Comparison of ENCODE assay signal across 20 cellular contexts in genomic region chr17:67765623-67766022, GRCh38. TPM values are rescaled to one million over a fixed set of nuclear protein-coding genes. Genes with fewer than 3 reads are reported as not detected.
DNase-seq lines count a peak whose midpoint lies in the region; ATAC-seq, FAIRE-seq and TF ChIP-seq lines count a peak whose summit lies in the region.
"Had no signal": no experiment of that assay in that cellular context is flagged by ENCODE, and none has a peak within 500 bp of the region (broad histone marks: within the 10 kb centered on the region; RNA-seq: fewer than 3 reads in every experiment).

No MANE protein-coding gene starts in this region.

- no peaks in the 10 kb centered on the region for H3K9me3 Mint-ChIP-seq in WTC11
- H3K9me3 Mint-ChIP-seq: T-cell had no signal

- H3K79me2 ChIP-seq in HepG2 (ENCODE audit: insufficient read depth, low read length) (no peaks in the 10 kb centered on the region), mesendoderm (ENCODE audit: control insufficient read depth, insufficient read depth, low read length) (no peaks in the 10 kb centered on the region)

- no peak overlapping the region for H3K27ac ChIP-seq in HepG2 (ENCODE audit: extremely low read length, insufficient read depth, low read length)
- no peak overlapping the region for H3K27ac ChIP-seq in right lobe of liver
- no peak overlapping the region for H3K27ac ChIP-seq in mesendoderm (ENCODE audit: low read depth, low read length)
- no peak overlapping the region for H3K27ac ChIP-seq in kidney (ENCODE audit: low read depth in 2 of 2, low read length in 2 of 2)
- H3K27ac ChIP-seq: HL-60, RWPE1, SK-N-MC had no signal

- TF ChIP-seq RAD21 in HepG2 (CRISPR knock-in tag; IDR thresholded peaks at IDR 0.05): no peak

- H3K27ac Mint-ChIP-seq in WTC11: no peak overlapping the region
- H3K27ac Mint-ChIP-seq: B cell, CD14-positive monocyte, T-cell had no signal

- CTCF ChIA-PET in HepG2 (lab: Yijun Ruan, JAX; ENCODE audit: low intra/inter-chr PET ratio, low total read pairs): no interaction called here
- CTCF ChIA-PET in WTC11 (lab: Charles Lee): interaction anchor here (1.1 to 1.2 kb wide), 2 partner anchors 11 to 47 kb away, joined by 3 read pairs; no protein-coding TSS in a partner anchor

- 57% methylated on average over 2 of the region's 2 CpGs for WGBS in HepG2 (ENCODE audit: low lambda C conversion rate)
- 100% methylated on average over 1 of the region's 2 CpGs for WGBS in right lobe of liver (ENCODE audit: insufficient coverage, low coverage, low lambda C conversion rate, missing lambda C conversion rate)
- WGBS in mesendoderm (ENCODE audit: extremely low coverage, insufficient coverage, low lambda C conversion rate): no CpG with 5 or more reads among the region's 2 CpGs

- intact Hi-C loops in HepG2 (cut with micrococcal nuclease; ENCODE audit: unreplicated experiment) (no loop called here), right lobe of liver (cut with DNase I) (no loop called here), kidney (cut with DNase I) (no loop called here)

- H3K79me1 ChIP-seq in mesendoderm (ENCODE audit: low read length): no peaks in the 10 kb centered on the region

- H4K20me1 ChIP-seq in HepG2 (ENCODE audit: insufficient read depth, low read length): no peaks in the 10 kb centered on the region

- peak; percentile 36 for FAIRE-seq in HepG2 (lab: Jason Lieb, UNC)
- FAIRE-seq in kidney (lab: Jason Lieb, UNC): no peak
- FAIRE-seq: A204.1 had no signal

- POLR2A ChIA-PET in HepG2 (lab: Yijun Ruan, JAX) (no interaction called here), WTC11 (lab: Charles Lee) (no interaction called here)

- H2AFZ ChIP-seq in HepG2 (ENCODE audit: low read length): no peak overlapping the region

- no peak overlapping the region for H3K4me3 ChIP-seq in HepG2 (replicated peaks in 1 of 3; ENCODE audit: insufficient read depth in 1 of 3, low read depth in 2 of 3, low read length in 3 of 3)
- H3K4me3 ChIP-seq in right lobe of liver: no peak overlapping the region
- no peak overlapping the region for H3K4me3 ChIP-seq in mesendoderm (ENCODE audit: low read length)
- H3K4me3 ChIP-seq in kidney (ENCODE audit: low read length in 2 of 2): no peak overlapping the region
- H3K4me3 ChIP-seq: SK-N-MC had no signal

- no peak for TF ChIP-seq POLR2A in HepG2 (IDR thresholded peaks at IDR 0.05; ENCODE audit: insufficient read depth in 1 of 2, low read depth in 2 of 2, low read length in 2 of 2)
- TF ChIP-seq POLR2A in right lobe of liver (IDR thresholded peaks at IDR 0.05): no peak

- DNase-seq in HepG2 (ENCODE audit: low spot score): no peak
- DNase-seq in right lobe of liver: no peak
- no peak for DNase-seq in WTC11 (ENCODE audit: low spot score)
- peak; percentile 11 for DNase-seq in mesendoderm
- DNase-seq in kidney: no peak
- DNase-seq: GDM1, NCI-H1417 treated with DMSO at 0.1 percent for 48 hours, NCI-H187, NCI-H446 treated with DMSO at 0.1 percent for 48 hours, NCI-H526 treated with DMSO at 0.1 percent for 48 hours, SHP77 treated with DMSO at 0.1 percent for 48 hours, T-cell had no signal

- H3K4me2 ChIP-seq in HepG2 (ENCODE audit: low read depth, low read length): no peak overlapping the region
- H3K4me2 ChIP-seq in mesendoderm (ENCODE audit: low read length): no peak overlapping the region

- H4K5ac ChIP-seq in mesendoderm (ENCODE audit: low read length): peak overlapping the region; percentile 23

- H2BK15ac ChIP-seq in mesendoderm (replicated peaks; ENCODE audit: low read depth): no peak overlapping the region

- H3K4me1 ChIP-seq in HepG2 (ENCODE audit: insufficient read depth, low read length) (peaks cover 7% of the 10 kb centered on the region), right lobe of liver (no peaks in the 10 kb centered on the region), mesendoderm (ENCODE audit: control insufficient read depth, low read depth, low read length) (no peaks in the 10 kb centered on the region), kidney (ENCODE audit: control insufficient read depth in 1 of 2, insufficient read depth in 1 of 2, low read depth in 1 of 2, low read length in 2 of 2) (no peaks in the 10 kb centered on the region)

- in situ Hi-C loops in HepG2 (cut with HindIII; ENCODE audit: extremely low pct_ligation_motif_present, low pct_unique_long_range_greater_than_20kb): no loop called here

- no peak for TF ChIP-seq CTCF in HepG2 (CRISPR knock-in tag; IDR thresholded peaks at IDR 0.05)
- no peak for TF ChIP-seq CTCF in right lobe of liver (IDR thresholded peaks at IDR 0.05)
- TF ChIP-seq CTCF in WTC11 (IDR thresholded peaks at IDR 0.05): no peak
- no peak for TF ChIP-seq CTCF in kidney (IDR thresholded peaks at IDR 0.05; ENCODE audit: borderline replicate concordance, extremely low read depth, insufficient read depth)

- no peaks in the 10 kb centered on the region for H3K9me3 ChIP-seq in HepG2 (ENCODE audit: low read length)
- H3K9me3 ChIP-seq in right lobe of liver: no peaks in the 10 kb centered on the region
- no peaks in the 10 kb centered on the region for H3K9me3 ChIP-seq in kidney (ENCODE audit: control insufficient read depth in 1 of 2, low read length in 2 of 2)

- no peaks in the 10 kb centered on the region; the same call in 1 of the 2 replicates for H3K27me3 Mint-ChIP-seq in WTC11 (ENCODE audit: low read depth)
- H3K27me3 Mint-ChIP-seq: B cell, T-cell had no signal

- no peak overlapping the region for H2BK120ac ChIP-seq in mesendoderm (ENCODE audit: low read depth, low read length)

- TF ChIP-seq EP300 in HepG2 (IDR thresholded peaks at IDR 0.05; ENCODE audit: low read depth in 2 of 2, low read length in 2 of 2) (no peak), HepG2 (CRISPR knock-in tag; IDR thresholded peaks at IDR 0.05; ENCODE audit: borderline replicate concordance) (no peak)

- no peaks in the 10 kb centered on the region for H3K36me3 ChIP-seq in HepG2 (replicated peaks in 1 of 2; ENCODE audit: control insufficient read depth in 1 of 2, insufficient read depth in 2 of 2, low read length in 2 of 2)
- H3K36me3 ChIP-seq in right lobe of liver: no peaks in the 10 kb centered on the region
- H3K36me3 ChIP-seq in mesendoderm (ENCODE audit: control insufficient read depth, insufficient read depth, low read length): no peaks in the 10 kb centered on the region
- H3K36me3 ChIP-seq in kidney (ENCODE audit: control insufficient read depth in 1 of 2, insufficient read depth in 2 of 2, low read length in 2 of 2): no peaks in the 10 kb centered on the region

- no peak overlapping the region for H2AK5ac ChIP-seq in mesendoderm (ENCODE audit: low read length)

- no peak overlapping the region for H3K56ac ChIP-seq in mesendoderm (ENCODE audit: low read length)

- H3K9ac ChIP-seq in HepG2 (ENCODE audit: insufficient read depth, low read depth, low read length) (no peak overlapping the region), mesendoderm (ENCODE audit: low read length) (no peak overlapping the region), kidney (ENCODE audit: low read length in 2 of 2) (no peak overlapping the region)

- no peaks in the 10 kb centered on the region for H3K36me3 Mint-ChIP-seq in WTC11
- H3K36me3 Mint-ChIP-seq: CD14-positive monocyte had no signal

- H3K4me1 Mint-ChIP-seq in WTC11: peaks cover 5% of the 10 kb centered on the region
- H3K4me1 Mint-ChIP-seq: B cell, T-cell had no signal

- H2BK5ac ChIP-seq in mesendoderm (ENCODE audit: low read length): no peak overlapping the region

- no peak overlapping the region for H3K18ac ChIP-seq in mesendoderm (ENCODE audit: low read length)

- no peak overlapping the region for H3K23ac ChIP-seq in mesendoderm (ENCODE audit: low read length)

- H4K8ac ChIP-seq in mesendoderm (ENCODE audit: low read depth, low read length): no peak overlapping the region

- H3K4me3 Mint-ChIP-seq in WTC11: no peak overlapping the region
- H3K4me3 Mint-ChIP-seq: B cell, CD14-positive monocyte, T-cell had no signal

- no TSS peak for BruUV-seq in HepG2 (replicated peaks; lab: Mats Ljungman, UMichigan)

- H3K27me3 ChIP-seq in HepG2 (ENCODE audit: control insufficient read depth in 1 of 2, insufficient read depth in 2 of 2, low read length in 2 of 2) (no peaks in the 10 kb centered on the region), right lobe of liver (no peaks in the 10 kb centered on the region), mesendoderm (ENCODE audit: insufficient read depth, low read length, poor library complexity) (no peaks in the 10 kb centered on the region)

- H3K4ac ChIP-seq in mesendoderm (ENCODE audit: low read depth, low read length): no peak overlapping the region

- ATAC-seq in HepG2: peak; percentile 23; the same call in 1 of the 3 replicates
- ATAC-seq in right lobe of liver: no peak
- peak; percentile 50 for ATAC-seq in WTC11
- no peak for ATAC-seq in HG03342 (IDR thresholded peaks at IDR 0.05; ENCODE audit: unreplicated experiment)
- ATAC-seq in HG03442 (IDR thresholded peaks at IDR 0.05; ENCODE audit: unreplicated experiment): no peak
- ATAC-seq: T-cell had no signal

RNA-seq across cellular contexts. Expression of gene NOL11, which starts 47.9 kb away (rescaled TPM):
- total RNA-seq in HepG2 (2016; rRNA removed; fragmentation: Illumina TruSeq; extraction: Trizol) (124 and 187 TPM in 2 replicates), right lobe of liver (10 to 100 TPM; 15.8 to 22.1 (median 19.5) TPM), WTC11 (2021) (61.5 to 67.0 TPM (median 66.4 TPM) in 3 replicates), kidney (37.3 TPM)
- total RNA-seq in HepG2 (2016; cell fraction: cytosol; rRNA removed; fragmentation: Illumina TruSeq; extraction: Trizol; ENCODE audit: low read depth): 13.5 and 17.7 TPM in 2 replicates
- 119 and 181 TPM in 2 replicates for total RNA-seq in HepG2 (2016; cell fraction: insoluble cytoplasmic fraction; rRNA removed; fragmentation: Illumina TruSeq; extraction: Trizol)
- 41.0 and 49.3 TPM in 2 replicates for total RNA-seq in HepG2 (2016; cell fraction: membrane; rRNA removed; fragmentation: Illumina TruSeq; extraction: Trizol)
- total RNA-seq in HepG2 (2016; cell fraction: nucleus; rRNA removed; fragmentation: Illumina TruSeq; extraction: Trizol): 110 and 111 TPM in 2 replicates
- polyA plus RNA-seq in HepG2 (2011; rRNA removed) (33.5 and 45.8 TPM in 2 replicates), kidney (ENCODE audit: insufficient read depth, low read depth, low replicate concordance) (40.8 TPM)
- polyA plus RNA-seq in HepG2 (2011; cell fraction: cytosol; rRNA removed): 14.8 and 21.3 TPM in 2 replicates
- 25.9 and 30.0 TPM in 2 replicates for polyA plus RNA-seq in HepG2 (2011; cell fraction: nucleus; rRNA removed)
- polyA plus RNA-seq in HepG2 (2012): 44.1 and 58.2 TPM in 2 replicates
- 5.1 and 6.9 TPM in 2 replicates for polyA plus RNA-seq in HepG2 (2016; cell fraction: cytosol; fragmentation: Illumina TruSeq; extraction: Trizol; ENCODE audit: low read depth)
- 140 and 158 TPM in 2 replicates for polyA plus RNA-seq in HepG2 (2016; cell fraction: insoluble cytoplasmic fraction; fragmentation: Illumina TruSeq; extraction: Trizol; ENCODE audit: low read depth)
- 20.6 and 22.8 TPM in 2 replicates for polyA plus RNA-seq in HepG2 (2016; cell fraction: membrane; fragmentation: Illumina TruSeq; extraction: Trizol; ENCODE audit: low read depth)
- 143 and 159 TPM in 2 replicates for polyA plus RNA-seq in HepG2 (2016; cell fraction: nucleus; fragmentation: Illumina TruSeq; extraction: Trizol; ENCODE audit: insufficient read depth, low read depth)
- polyA minus RNA-seq in HepG2 (2011; rRNA and poly(A)+ RNA removed; ENCODE audit: low replicate concordance): 28.1 and 48.6 TPM in 2 replicates
- 80.5 and 83.1 TPM in 2 replicates for polyA minus RNA-seq in HepG2 (2011; cell fraction: cytosol; rRNA and poly(A)+ RNA removed)
- 134 and 139 TPM in 2 replicates for polyA minus RNA-seq in HepG2 (2011; cell fraction: nucleus; rRNA and poly(A)+ RNA removed)
- polyA plus RNA-seq in mesendoderm (2013, experiment 1 of 2): 93.7 TPM
- polyA plus RNA-seq in mesendoderm (2013, experiment 2 of 2): 93.1 TPM

RNA-seq across cellular contexts. Expression of gene BPTF, which starts 59.7 kb away (rescaled TPM):
- total RNA-seq in HepG2 (2016; rRNA removed; fragmentation: Illumina TruSeq; extraction: Trizol): 43.5 and 73.1 TPM in 2 replicates
- total RNA-seq in HepG2 (2016; cell fraction: cytosol; rRNA removed; fragmentation: Illumina TruSeq; extraction: Trizol; ENCODE audit: low read depth): 43.8 and 50.6 TPM in 2 replicates
- 44.3 and 67.7 TPM in 2 replicates for total RNA-seq in HepG2 (2016; cell fraction: insoluble cytoplasmic fraction; rRNA removed; fragmentation: Illumina TruSeq; extraction: Trizol)
- 38.8 and 41.1 TPM in 2 replicates for total RNA-seq in HepG2 (2016; cell fraction: membrane; rRNA removed; fragmentation: Illumina TruSeq; extraction: Trizol)
- 88.3 and 95.6 TPM in 2 replicates for total RNA-seq in HepG2 (2016; cell fraction: nucleus; rRNA removed; fragmentation: Illumina TruSeq; extraction: Trizol)
- 52.9 and 66.1 TPM in 2 replicates for polyA plus RNA-seq in HepG2 (2011; rRNA removed)
- 28.6 and 29.5 TPM in 2 replicates for polyA plus RNA-seq in HepG2 (2011; cell fraction: cytosol; rRNA removed)
- 80.0 and 94.4 TPM in 2 replicates for polyA plus RNA-seq in HepG2 (2011; cell fraction: nucleus; rRNA removed)
- polyA plus RNA-seq in HepG2 (2012): 38.6 and 42.7 TPM in 2 replicates
- polyA plus RNA-seq in HepG2 (2016; cell fraction: cytosol; fragmentation: Illumina TruSeq; extraction: Trizol; ENCODE audit: low read depth): 3.2 and 3.5 TPM in 2 replicates
- 59.3 and 75.0 TPM in 2 replicates for polyA plus RNA-seq in HepG2 (2016; cell fraction: insoluble cytoplasmic fraction; fragmentation: Illumina TruSeq; extraction: Trizol; ENCODE audit: low read depth)
- 7.4 and 10.9 TPM in 2 replicates for polyA plus RNA-seq in HepG2 (2016; cell fraction: membrane; fragmentation: Illumina TruSeq; extraction: Trizol; ENCODE audit: low read depth)
- 98.3 and 108 TPM in 2 replicates for polyA plus RNA-seq in HepG2 (2016; cell fraction: nucleus; fragmentation: Illumina TruSeq; extraction: Trizol; ENCODE audit: insufficient read depth, low read depth)
- 88.0 and 94.4 TPM in 2 replicates for polyA minus RNA-seq in HepG2 (2011; rRNA and poly(A)+ RNA removed; ENCODE audit: low replicate concordance)
- 57.8 and 66.8 TPM in 2 replicates for polyA minus RNA-seq in HepG2 (2011; cell fraction: cytosol; rRNA and poly(A)+ RNA removed)
- polyA minus RNA-seq in HepG2 (2011; cell fraction: nucleus; rRNA and poly(A)+ RNA removed): 144 and 152 TPM in 2 replicates
- 10 to 100 TPM; 25.8 to 35.1 (median 31.3) TPM for total RNA-seq in right lobe of liver
- total RNA-seq in WTC11 (2021): 177 to 181 TPM (median 178 TPM) in 3 replicates
- 94.5 TPM for polyA plus RNA-seq in mesendoderm (2013, experiment 1 of 2)
- 93.8 TPM for polyA plus RNA-seq in mesendoderm (2013, experiment 2 of 2)
- 103 TPM for total RNA-seq in kidney
- 14.6 TPM for polyA plus RNA-seq in kidney (ENCODE audit: insufficient read depth, low read depth, low replicate concordance)

Comparison
In these comparisons a context has a peak if more than half of its experiments do, and no peak if none do; other contexts are left out.
1. ATAC-seq: peak in HepG2 (single experiment) and WTC11 (single experiment); none in right lobe of liver (0 of 4), HG03342 (single experiment) and HG03442 (single experiment).